ENCODE assay signal across 1 cellular context in the genomic region with DNA sequence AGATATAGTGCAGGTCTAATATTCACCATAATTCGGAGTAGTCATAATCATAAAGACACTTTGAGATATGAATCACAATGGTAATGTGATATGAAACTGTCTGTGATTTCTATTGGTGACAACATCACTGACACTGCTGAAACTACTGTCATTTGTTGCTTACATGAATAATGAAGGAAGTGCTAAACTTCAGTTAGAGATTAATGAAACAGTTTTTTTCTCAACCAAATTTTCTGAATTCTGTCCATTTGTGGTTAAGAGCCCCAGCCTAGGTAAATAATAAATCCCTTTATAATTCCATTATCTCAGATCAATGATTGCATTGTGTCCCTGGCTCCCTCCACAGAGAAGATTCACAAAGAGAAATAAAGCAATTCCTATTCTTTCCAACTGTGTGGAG.
TF ChIP-seq lines count a peak whose summit lies in the region.

No MANE protein-coding gene starts in this region.

TF ChIP-seq in SK-N-SH, 30 proteins besides CTCF, POLR2A, EP300 and RAD21 (continued from another document):
- no peak for TF ChIP-seq MEF2A (IDR thresholded peaks at IDR 0.05; ENCODE audit: borderline replicate concordance, low read depth)
- TF ChIP-seq, protein P1, sequence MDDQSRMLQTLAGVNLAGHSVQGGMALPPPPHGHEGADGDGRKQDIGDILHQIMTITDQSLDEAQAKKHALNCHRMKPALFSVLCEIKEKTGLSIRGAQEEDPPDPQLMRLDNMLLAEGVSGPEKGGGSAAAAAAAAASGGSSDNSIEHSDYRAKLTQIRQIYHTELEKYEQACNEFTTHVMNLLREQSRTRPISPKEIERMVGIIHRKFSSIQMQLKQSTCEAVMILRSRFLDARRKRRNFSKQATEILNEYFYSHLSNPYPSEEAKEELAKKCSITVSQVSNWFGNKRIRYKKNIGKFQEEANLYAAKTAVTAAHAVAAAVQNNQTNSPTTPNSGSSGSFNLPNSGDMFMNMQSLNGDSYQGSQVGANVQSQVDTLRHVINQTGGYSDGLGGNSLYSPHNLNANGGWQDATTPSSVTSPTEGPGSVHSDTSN (IDR thresholded peaks at IDR 0.05) = no peak
- no peak for TF ChIP-seq FOSL2 (IDR thresholded peaks at IDR 0.05; ENCODE audit: borderline replicate concordance, low read depth)
- no peak for TF ChIP-seq FOXJ3 (CRISPR knock-in tag; IDR thresholded peaks at IDR 0.05)
- TF ChIP-seq TAF1 (IDR thresholded peaks at IDR 0.05; ENCODE audit: borderline replicate concordance, low read depth, low read length) = no peak
